10 cellular contexts compared by ENCODE assay signal in genomic region chr1:59595774-59596173, GRCh38.
DNase-seq lines count a peak whose midpoint lies in the region; ATAC-seq, FAIRE-seq and TF ChIP-seq lines count a peak whose summit lies in the region.
"Had no signal": no experiment of that assay in that cellular context is flagged by ENCODE, and none has a peak within 500 bp of the region (broad histone marks: within the 10 kb centered on the region; RNA-seq: fewer than 3 reads in every experiment).

No MANE protein-coding gene starts in this region.

- H3K9ac ChIP-seq in adipocyte (ENCODE audit: low read length), result peak overlapping the region; percentile 14
- H3K9ac ChIP-seq: KMS-11 had no signal

- FAIRE-seq in frontal cortex (lab: Jason Lieb, UNC), result no peak

- ATAC-seq in foreskin keratinocyte (peak; percentile 27), HG02642 (IDR thresholded peaks at IDR 0.05; ENCODE audit: poor library complexity, unreplicated experiment) (no peak), esophagus mucosa (no peak)

- H3K36me3 ChIP-seq in adipocyte (ENCODE audit: control insufficient read depth, insufficient read depth, low read length, severe bottlenecking) (no peaks in the 10 kb centered on the region), transverse colon (no peaks in the 10 kb centered on the region)

- H3K9me3 ChIP-seq in adipocyte (ENCODE audit: control insufficient read depth, low read length) (no peaks in the 10 kb centered on the region), transverse colon (no peaks in the 10 kb centered on the region)

- H3K4me3 ChIP-seq in adipocyte (ENCODE audit: low read length) (no peak overlapping the region), transverse colon (no peak overlapping the region)

- peak overlapping the region; percentile 84 for H3K27ac ChIP-seq in foreskin keratinocyte
- peak overlapping the region; percentile 68 to 76 (median 70) for H3K27ac ChIP-seq in transverse colon
- H3K27ac ChIP-seq: KMS-11 had no signal

- H3K27me3 ChIP-seq in adipocyte (replicated peaks; ENCODE audit: control insufficient read depth, insufficient read depth, low read length) (no peaks in the 10 kb centered on the region), foreskin keratinocyte (no peaks in the 10 kb centered on the region), transverse colon (no peaks in the 10 kb centered on the region)

- no peak for TF ChIP-seq POLR2A in transverse colon (IDR thresholded peaks at IDR 0.05)

- in situ Hi-C loops in transverse colon (cut with MboI; ENCODE audit: low pct_ligation_motif_present in 1 of 4, low pct_unique_long_range_greater_than_20kb in 1 of 4, low sequenced_read_pairs in 3 of 4), result no loop called here

- intact Hi-C loops in transverse colon (cut with DNase I; ENCODE audit: low total_unique reads), result no loop called here

- TF ChIP-seq EP300 in transverse colon (IDR thresholded peaks at IDR 0.05; ENCODE audit: low read depth), result peak; percentile 37

- TF ChIP-seq CTCF in foreskin keratinocyte (conservative IDR thresholded peaks at IDR 0.05) (peak; percentile 30), transverse colon (IDR thresholded peaks at IDR 0.05) (no peak)

- WGBS in transverse colon (ENCODE audit: low coverage in 1 of 2), 2 donors, result 21 to 33% methylated on average over 3 of the region's 3 CpGs

- H3K4me1 ChIP-seq in adipocyte (ENCODE audit: control insufficient read depth, insufficient read depth, low read length) (peaks cover 12% of the 10 kb centered on the region), foreskin keratinocyte (peaks cover 26% of the 10 kb centered on the region), transverse colon (peaks cover 26 to 36% (median 30%) of the 10 kb centered on the region in 4 donors)

- DNase-seq in HPDE6-E6E7 (ENCODE audit: extremely low spot score) (peak; percentile 11), adipocyte (ENCODE audit: low read depth) (peak; percentile 81), foreskin keratinocyte (peak; percentile 51 to 79), transverse colon (no peak), frontal cortex (ENCODE audit: low spot score in 2 of 2) (no peak)
- DNase-seq: effector CD4-positive, alpha-beta T cell; NK-92 treated with Interleukin-12 subunit alpha and Interleukin-12 subunit beta, amount 100 ng/mL, for 24 hours had no signal

Comparison
In these comparisons a context has a peak if more than half of its experiments do, and no peak if none do; other contexts are left out.
1. DNase-seq: peak in HPDE6-E6E7 (single experiment), adipocyte (single experiment) and foreskin keratinocyte (2 of 2); none in transverse colon (single experiment) and frontal cortex (0 of 2).